ENCODE assay signal across 2 cellular contexts in genomic region chr1:6162341-6162740, GRCh38.
TF ChIP-seq lines count a peak whose summit lies in the region.

No MANE protein-coding gene starts in this region.

TF ChIP-seq in IMR-90, 13 proteins besides CTCF, POLR2A, EP300 and RAD21 (continued from another document):
- no peak for TF ChIP-seq SMC3 (IDR thresholded peaks at IDR 0.05; ENCODE audit: low read depth, low read length)
- no peak for TF ChIP-seq BHLHE40 (IDR thresholded peaks at IDR 0.05; ENCODE audit: low read depth, low read length)
- no peak for TF ChIP-seq FOS (IDR thresholded peaks at IDR 0.05; ENCODE audit: low read depth, low read length)
- TF ChIP-seq RCOR1 (IDR thresholded peaks at IDR 0.05; ENCODE audit: insufficient replicate concordance, low read length): no peak
- no peak for TF ChIP-seq CEBPB (IDR thresholded peaks at IDR 0.05; ENCODE audit: low read depth, low read length)
- no peak for TF ChIP-seq MXI1 (IDR thresholded peaks at IDR 0.05; ENCODE audit: borderline replicate concordance, low read depth, low read length)
- no peak for TF ChIP-seq ELK1 (IDR thresholded peaks at IDR 0.05; ENCODE audit: borderline replicate concordance, low read depth, low read length)
- no peak for TF ChIP-seq MAZ (IDR thresholded peaks at IDR 0.05; ENCODE audit: borderline replicate concordance, low read depth, low read length)
- TF ChIP-seq NFE2L2 (IDR thresholded peaks at IDR 0.05; ENCODE audit: low read depth, low read length): no peak

TF ChIP-seq in neural cell, 6 proteins besides CTCF, POLR2A, EP300 and RAD21 (continued from another document):
- TF ChIP-seq SMC3 (conservative IDR thresholded peaks at IDR 0.05; ENCODE audit: poor library complexity) (no peak), REST (IDR thresholded peaks at IDR 0.05; ENCODE audit: borderline replicate concordance) (no peak), EZH2 (IDR thresholded peaks at IDR 0.05; ENCODE audit: borderline replicate concordance, insufficient read depth, low read length, poor library complexity, severe bottlenecking) (no peak), POLR2AphosphoS5 (IDR thresholded peaks at IDR 0.05) (no peak), TAF1 (IDR thresholded peaks at IDR 0.05; ENCODE audit: low read depth) (no peak)
